9 cellular contexts compared by ENCODE assay signal in genomic region chr1:178399177-178399728, GRCh38.
"Had no signal": no experiment of that assay in that cellular context is flagged by ENCODE, and none has a peak within 500 bp of the region (broad histone marks: within the 10 kb centered on the region; RNA-seq: fewer than 3 reads in every experiment).

No MANE protein-coding gene starts in this region.

- H3K27me3 ChIP-seq: neutrophil had no signal

- ATAC-seq: activated CD4-positive, alpha-beta T cell treated with anti-CD3 and anti-CD28 coated beads for 36 hours; left lobe of liver; naive thymus-derived CD4-positive, alpha-beta T cell; stimulated activated effector memory CD8-positive, alpha-beta T cell treated with anti-CD3 and anti-CD28 coated beads, Interleukin-12 subunit alpha, Interleukin-12 subunit beta, amount 100 ng/mL, for 72 hours; T-helper 17 cell had no signal

- H3K27ac ChIP-seq: neutrophil had no signal

- H3K36me3 ChIP-seq: neutrophil had no signal

- DNase-seq: activated CD4-positive, alpha-beta T cell treated with anti-CD3 and anti-CD28 coated beads for 36 hours; activated naive CD8-positive, alpha-beta T cell treated with anti-CD3 and anti-CD28 coated beads, Interleukin-2, amount 10 ng/mL, durations not matched to agents 7 days and 5 days; cortex of kidney; effector CD4-positive, alpha-beta T cell; naive thymus-derived CD4-positive, alpha-beta T cell; T-helper 17 cell had no signal

- H3K9me3 ChIP-seq: neutrophil had no signal
